Comparison of ENCODE assay signal across 1 cellular context in genomic region chr19:16070366-16070990, GRCh38.
TF ChIP-seq lines count a peak whose summit lies in the region.

No MANE protein-coding gene starts in this region.

TF ChIP-seq in GM12878, 131 proteins besides CTCF, POLR2A, EP300 and RAD21 (continued from another document):
- TF ChIP-seq E2F8 (IDR thresholded peaks at IDR 0.05; ENCODE audit: low read depth, partially characterized antibody) (no peak), ZNF687 (IDR thresholded peaks at IDR 0.05) (peak; percentile 57; the same call in 1 of the 2 replicates), YBX1 (IDR thresholded peaks at IDR 0.05) (no peak), MTA3 (IDR thresholded peaks at IDR 0.05; ENCODE audit: borderline replicate concordance, low read length) (no peak), ZNF592 (IDR thresholded peaks at IDR 0.05) (no peak), CUX1 (IDR thresholded peaks at IDR 0.05; ENCODE audit: insufficient replicate concordance, low read depth, low read length) (no peak), IRF4 (IDR thresholded peaks at IDR 0.05; ENCODE audit: low read depth, low read length) (no peak), CREM (IDR thresholded peaks at IDR 0.05; ENCODE audit: low read depth) (peak; percentile 42; the same call in 1 of the 2 replicates), NFIC (IDR thresholded peaks at IDR 0.05; ENCODE audit: low read depth, low read length) (no peak), ZNF622 (IDR thresholded peaks at IDR 0.05) (no peak), GATAD2B (conservative IDR thresholded peaks at IDR 0.05; ENCODE audit: low read depth) (0 out of 2 replicates have a peak, but pooled peaks have one; percentile 23), RUNX3 (IDR thresholded peaks at IDR 0.05; ENCODE audit: low read length) (no peak), JUNB (IDR thresholded peaks at IDR 0.05) (no peak), ZBTB33 (IDR thresholded peaks at IDR 0.05) (no peak), RB1 (IDR thresholded peaks at IDR 0.05; ENCODE audit: borderline replicate concordance) (no peak), FOXK2 (IDR thresholded peaks at IDR 0.05) (no peak), CBFB (IDR thresholded peaks at IDR 0.05; ENCODE audit: low read depth) (no peak), SMC3 (IDR thresholded peaks at IDR 0.05; ENCODE audit: borderline replicate concordance, low read length) (no peak), CHD1 (IDR thresholded peaks at IDR 0.05; ENCODE audit: low read depth, low read length) (no peak), RCOR1 (conservative IDR thresholded peaks at IDR 0.05; ENCODE audit: low read depth, low read length) (no peak), POLR2AphosphoS2 (IDR thresholded peaks at IDR 0.05; ENCODE audit: low read depth, low read length) (no peak), SREBF2 (IDR thresholded peaks at IDR 0.05; ENCODE audit: low read length) (no peak), HSF1 (IDR thresholded peaks at IDR 0.05; ENCODE audit: low read depth, low read length) (no peak), RELB (IDR thresholded peaks at IDR 0.05; ENCODE audit: low read depth) (no peak), POLR2AphosphoS5 (IDR thresholded peaks at IDR 0.05; ENCODE audit: low read length) (peak; percentile 62), NFYA (IDR thresholded peaks at IDR 0.05; ENCODE audit: borderline replicate concordance, low read depth, low read length) (no peak), PRDM15 (CRISPR knock-in tag; IDR thresholded peaks at IDR 0.05) (no peak)
